Comparison of ENCODE assay signal across 15 cellular contexts in the genomic region with DNA sequence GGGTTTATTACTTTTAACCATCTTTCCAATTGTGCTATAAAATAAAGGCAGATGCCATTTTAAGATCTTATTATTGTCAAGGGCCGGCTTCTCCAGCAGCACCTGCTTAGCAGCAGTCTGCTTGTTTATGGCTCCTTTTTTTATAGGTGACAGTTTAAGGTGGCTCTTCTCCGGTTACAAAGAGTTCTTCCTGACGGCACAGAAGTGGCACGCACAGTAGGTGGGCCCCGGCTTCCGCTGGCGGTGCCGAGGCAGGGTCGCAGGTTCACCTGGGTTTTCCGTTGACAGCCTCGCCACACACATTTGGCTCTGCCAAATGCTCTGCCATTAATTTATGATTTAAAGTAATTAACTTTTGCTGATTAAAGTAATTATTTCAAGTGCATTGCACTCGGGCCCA.
A peak's percentile ranks its signal among the peaks of the same experiment; 100 is the strongest.
DNase-seq lines count a peak whose midpoint lies in the region; TF ChIP-seq lines count a peak whose summit lies in the region.
"Had no signal": no experiment of that assay in that cellular context is flagged by ENCODE, and none has a peak within 500 bp of the region (broad histone marks: within the 10 kb centered on the region; RNA-seq: fewer than 3 reads in every experiment).

No MANE protein-coding gene starts in this region.

- no peaks in the 10 kb centered on the region for H3K79me2 ChIP-seq in osteoblast (ENCODE audit: insufficient read depth, low read length)

- H4K20me1 ChIP-seq in osteoblast (ENCODE audit: insufficient read depth, low read length): no peaks in the 10 kb centered on the region

- H3K4me2 ChIP-seq in osteoblast (ENCODE audit: insufficient read depth, low read length): no peak overlapping the region

- H2AFZ ChIP-seq in osteoblast (ENCODE audit: low read length): no peak overlapping the region

- TF ChIP-seq CTCF in osteoblast (IDR thresholded peaks at IDR 0.05; ENCODE audit: extremely low read depth, low read depth, low read length) (no peak), foreskin fibroblast (IDR thresholded peaks at IDR 0.05; ENCODE audit: low read depth, low read length) (no peak)

- no peaks in the 10 kb centered on the region for H3K36me3 ChIP-seq in osteoblast (ENCODE audit: insufficient read depth, low read length)
- H3K36me3 ChIP-seq: SJCRH30 had no signal

- no peak overlapping the region for H3K4me3 ChIP-seq in osteoblast (ENCODE audit: insufficient read depth, low read length)
- H3K4me3 ChIP-seq in foreskin fibroblast (ENCODE audit: low read depth in 1 of 2, low read length in 2 of 2): no peak overlapping the region
- H3K4me3 ChIP-seq: GM12878, SJCRH30 had no signal

- no peak overlapping the region for H3K27ac ChIP-seq in osteoblast (ENCODE audit: low read depth, low read length)
- H3K27ac ChIP-seq: 22Rv1, RWPE1, SJCRH30 had no signal

- H3K4me1 ChIP-seq in osteoblast (ENCODE audit: insufficient read depth, low read length): no peaks in the 10 kb centered on the region
- H3K4me1 ChIP-seq: SJCRH30 had no signal

- DNase-seq in NCI-H1417 (lab: John Stamatoyannopoulos, UW) (peak; percentile 29 to 86 (median 54)), NCI-H1417 treated with DMSO at 0.1 percent for 48 hours (lab: John Stamatoyannopoulos, UW) (no peak), NCI-H187 treated with DMSO at 0.1 percent for 48 hours (lab: John Stamatoyannopoulos, UW) (peak; percentile 58), NCI-H748 treated with DMSO at 0.1 percent for 48 hours (lab: John Stamatoyannopoulos, UW) (peak; percentile 75), retina (peak; percentile 26), osteoblast (ENCODE audit: insufficient read length, low spot score, missing footprints) (no peak), foreskin fibroblast (no peak)
- DNase-seq in stimulated activated CD8-positive, alpha-beta memory T cell treated with anti-CD3 and anti-CD28 coated beads, Interleukin-4, amount 100 ng/mL, for 48 hours: no peak
- DNase-seq: DMS 273 treated with DMSO at 0.1 percent for 48 hours, NCI-H2029 treated with DMSO at 0.1 percent for 48 hours, NCI-H510A, SJCRH30 had no signal

- no peaks in the 10 kb centered on the region for H3K9me3 ChIP-seq in osteoblast (ENCODE audit: low read depth, low read length)
- H3K9me3 ChIP-seq: SJCRH30 had no signal

- H3K27me3 ChIP-seq in osteoblast (ENCODE audit: insufficient read depth, low read length): no peaks in the 10 kb centered on the region
- H3K27me3 ChIP-seq: SJCRH30 had no signal

Comparison
In these comparisons a context has a peak if more than half of its experiments do, and no peak if none do; other contexts are left out.
1. DNase-seq: peak in NCI-H1417 (3 of 3), NCI-H187 treated with DMSO at 0.1 percent for 48 hours (single experiment), NCI-H748 treated with DMSO at 0.1 percent for 48 hours (single experiment) and retina (single experiment); none in NCI-H1417 treated with DMSO at 0.1 percent for 48 hours (single experiment), stimulated activated CD8-positive, alpha-beta memory T cell treated with anti-CD3 and anti-CD28 coated beads, Interleukin-4, amount 100 ng/mL, for 48 hours (single experiment), osteoblast (single experiment) and foreskin fibroblast (0 of 2).